In genomic region chr14:105019861-105020814, GRCh38 we compare ENCODE assay signal across 9 cellular contexts. TPM values are rescaled to one million over a fixed set of nuclear protein-coding genes. Genes with fewer than 3 reads are reported as not detected.
DNase-seq lines count a peak whose midpoint lies in the region; ATAC-seq, FAIRE-seq and TF ChIP-seq lines count a peak whose summit lies in the region.
"Had no signal": no experiment of that assay in that cellular context is flagged by ENCODE, and none has a peak within 500 bp of the region (broad histone marks: within the 10 kb centered on the region; RNA-seq: fewer than 3 reads in every experiment).

No MANE protein-coding gene starts in this region.

- no peaks in the 10 kb centered on the region for H3K9me2 ChIP-seq in HCT116 (ENCODE audit: insufficient read depth)

- no peaks in the 10 kb centered on the region for H3K27me3 Mint-ChIP-seq in activated T-cell treated with anti-CD3 and anti-CD28 coated beads, Interleukin-2, amount 50 U/mL, for 72 hours (ENCODE audit: low read depth)

- TF ChIP-seq CTCF in HCT116 (IDR thresholded peaks at IDR 0.05 in 2 of 3, conservative IDR thresholded peaks at IDR 0.05 in 1 of 3; ENCODE audit: borderline replicate concordance in 1 of 3, insufficient read depth in 1 of 3, low read depth in 2 of 3, low read length in 2 of 3) (no peak), gastroesophageal sphincter (IDR thresholded peaks at IDR 0.05) (no peak)

- H3K9me3 Mint-ChIP-seq in activated T-cell treated with anti-CD3 and anti-CD28 coated beads, Interleukin-2, amount 50 U/mL, for 72 hours, result no peaks in the 10 kb centered on the region

- peak overlapping the region; percentile 98 for H3K4me2 ChIP-seq in HCT116 (ENCODE audit: low read length)

- H3K9me3 ChIP-seq in HCT116 (ENCODE audit: control insufficient read depth in 1 of 2, insufficient read depth in 1 of 2, low read depth in 1 of 2, low read length in 2 of 2) (no peaks in the 10 kb centered on the region), gastroesophageal sphincter (no peaks in the 10 kb centered on the region)

- peak overlapping the region; percentile 91 to 97 for H3K4me3 Mint-ChIP-seq in activated T-cell treated with anti-CD3 and anti-CD28 coated beads, Interleukin-2, amount 50 U/mL, for 72 hours

- TF ChIP-seq POLR2A in GM12891 (IDR thresholded peaks at IDR 0.05; ENCODE audit: low read depth, low read length) (no peak; the same call in 1 of the 2 replicates), HCT116 (IDR thresholded peaks at IDR 0.05; ENCODE audit: borderline replicate concordance, extremely low read depth, insufficient read depth, insufficient read length) (no peak), gastroesophageal sphincter (IDR thresholded peaks at IDR 0.05) (no peak)

- H3K27ac ChIP-seq in HCT116 (ENCODE audit: low read depth, low read length) (peak overlapping the region; percentile 95), gastroesophageal sphincter (peak overlapping the region; percentile 55 to 84 (median 78))

- H3K9ac ChIP-seq in HCT116 (ENCODE audit: low read length), result peak overlapping the region; percentile 99

- H3K79me2 ChIP-seq in HCT116 (ENCODE audit: insufficient read depth, low read length), result peaks cover 69% of the 10 kb centered on the region

- no peak for TF ChIP-seq RAD21 in HCT116 (IDR thresholded peaks at IDR 0.05; ENCODE audit: low read depth)

- peaks cover 6 to 19% of the 10 kb centered on the region in 2 donors for H3K36me3 Mint-ChIP-seq in activated T-cell treated with anti-CD3 and anti-CD28 coated beads, Interleukin-2, amount 50 U/mL, for 72 hours (ENCODE audit: insufficient read depth in 2 of 2)

- peaks cover 81% of the 10 kb centered on the region for H3K4me1 Mint-ChIP-seq in activated T-cell treated with anti-CD3 and anti-CD28 coated beads, Interleukin-2, amount 50 U/mL, for 72 hours (ENCODE audit: low read depth)

- H3K27ac Mint-ChIP-seq in activated T-cell treated with anti-CD3 and anti-CD28 coated beads, Interleukin-2, amount 50 U/mL, for 72 hours, result peak overlapping the region; percentile 87

- peaks cover 0 to 19% of the 10 kb centered on the region in 2 experiments; a peak in 1 of 4 replicates for H3K36me3 ChIP-seq in HCT116 (ENCODE audit: control insufficient read depth in 1 of 2, insufficient read depth in 2 of 2, low read length in 2 of 2)
- no peaks in the 10 kb centered on the region for H3K36me3 ChIP-seq in gastroesophageal sphincter

- H3K27me3 ChIP-seq in HCT116 (ENCODE audit: insufficient read depth, low read length) (no peaks in the 10 kb centered on the region), gastroesophageal sphincter (no peaks in the 10 kb centered on the region)

- RAD21 ChIA-PET in HCT116 (lab: Charles Lee; ENCODE audit: low non-redundant PET in 1 of 2, low total read pairs in 2 of 2, uncharacterized antibody in 2 of 2, unreplicated experiment in 2 of 2), result no interaction called here

- intact Hi-C loops in HCT116 (cut with micrococcal nuclease), result loop anchor here (2.0 kb wide), 1 partner anchor 47 kb away; no protein-coding TSS in a partner anchor

- H4K20me1 ChIP-seq in HCT116 (ENCODE audit: insufficient read depth), result peaks cover 31% of the 10 kb centered on the region; the same call in 1 of the 2 replicates

- TF ChIP-seq EP300 in gastroesophageal sphincter (IDR thresholded peaks at IDR 0.05), result no peak

- CTCF ChIA-PET in HCT116 (lab: Charles Lee), result interaction anchor here (0.9 to 2.6 kb wide), 3 partner anchors 26 to 47 kb away, joined by 3 to 13 read pairs (median 6); no protein-coding TSS in a partner anchor

- TSS peak; percentile 65 for BruUV-seq in HCT116 (replicated peaks; lab: Mats Ljungman, UMichigan)

- FAIRE-seq in GM12891 (lab: Jason Lieb, UNC), result peak; percentile 33
- FAIRE-seq: frontal cortex had no signal

- H3K4me1 ChIP-seq in HCT116 (ENCODE audit: control insufficient read depth in 1 of 2, insufficient read depth in 2 of 2, low read length in 2 of 2), result peaks cover 45 to 67% of the 10 kb centered on the region in 2 experiments
- H3K4me1 ChIP-seq in gastroesophageal sphincter, result peaks cover 0 to 39% (median 14%) of the 10 kb centered on the region in 3 donors

- POLR2A ChIA-PET in HCT116 (lab: Charles Lee), result interaction anchor here (1.3 to 1.9 kb wide), 3 partner anchors 9 to 50 kb away, joined by 3 to 10 read pairs (median 5); no protein-coding TSS in a partner anchor

- WGBS in gastroesophageal sphincter (ENCODE audit: low coverage in 1 of 2), 2 donors, result 4 to 18% methylated on average over 3 to 17 of the region's 75 CpGs

- no peak for DNase-seq in GM12891 (ENCODE audit: insufficient read length, low spot score)
- DNase-seq in HCT116 (ENCODE audit: low read depth, low spot score), result no peak
- peak; percentile 33 for DNase-seq in NCI-H2171 (lab: John Stamatoyannopoulos, UW)
- peak; percentile 65 to 69 for DNase-seq in activated T-cell treated with anti-CD3 and anti-CD28 coated beads, Interleukin-2, amount 50 U/mL, for 72 hours
- peak; percentile 78 for DNase-seq in retina
- DNase-seq in SKM-1 treated with dmso at 0.1 percent for 144 hours (lab: John Stamatoyannopoulos, UW; ENCODE audit: unreplicated experiment), result no peak
- no peak for DNase-seq in AML-193 (lab: John Stamatoyannopoulos, UW)

- H2AFZ ChIP-seq in HCT116 (ENCODE audit: low read depth, low read length, poor library complexity, severe bottlenecking), result no peak overlapping the region

- peak overlapping the region; percentile 74 to 97 for H3K4me3 ChIP-seq in HCT116 (replicated peaks in 1 of 2; ENCODE audit: low read depth in 1 of 2, low read length in 2 of 2)
- peak overlapping the region; percentile 67 to 94 for H3K4me3 ChIP-seq in gastroesophageal sphincter

- ATAC-seq in HCT116, result peak; percentile 1
- ATAC-seq in activated T-cell treated with anti-CD3 and anti-CD28 coated beads, Interleukin-2, amount 50 U/mL, for 72 hours (replicated peaks in 1 of 2), result peak; percentile 13 to 23
- peak; percentile 1 for ATAC-seq in gastroesophageal sphincter

TF ChIP-seq in GM12891, 5 proteins besides CTCF, POLR2A, EP300 and RAD21:
- TF ChIP-seq PAX5 (IDR thresholded peaks at IDR 0.05; ENCODE audit: insufficient read depth, low read length, severe bottlenecking) (no peak), TAF1 (IDR thresholded peaks at IDR 0.05; ENCODE audit: low read depth, low read length) (peak; percentile 14; the same call in 1 of the 2 replicates)

TF ChIP-seq in HCT116, 20 proteins besides CTCF, POLR2A, EP300 and RAD21:
- TF ChIP-seq ZFX (IDR thresholded peaks at IDR 0.05), result peak; percentile 94
- TF ChIP-seq TCF7L2 (IDR thresholded peaks at IDR 0.05; ENCODE audit: borderline replicate concordance, extremely low read depth, insufficient read depth, insufficient read length), result no peak

RNA-seq across cellular contexts. Expression of gene CDCA4, which starts 0.7 kb away (rescaled TPM):
- polyA plus RNA-seq in GM12891 (2012; ENCODE audit: low read depth, missing spikeins), result 35.1 TPM
- total RNA-seq in HCT116 (2021; ENCODE audit: unreplicated experiment) (62.4 TPM), gastroesophageal sphincter (1 to 10 TPM; 5.8 to 7.8 (median 6.2) TPM)
- polyA plus RNA-seq in HCT116 (2012), result 54.1 and 55.1 TPM in 2 replicates
- total RNA-seq in activated T-cell treated with anti-CD3 and anti-CD28 coated beads, Interleukin-2, amount 50 U/mL, for 72 hours, result 10 to 100 TPM; 56.8 to 57.5 TPM

RNA-seq across cellular contexts. Expression of gene CLBA1, which starts 34.5 kb away (rescaled TPM):
- 3.0 TPM for polyA plus RNA-seq in GM12891 (2012; ENCODE audit: low read depth, missing spikeins)
- total RNA-seq in HCT116 (2021; ENCODE audit: unreplicated experiment) (14.8 TPM), gastroesophageal sphincter (1 to 10 TPM; 2.4 to 8.8 (median 5.8) TPM)
- 10.6 and 11.2 TPM in 2 replicates for polyA plus RNA-seq in HCT116 (2012)
- total RNA-seq in activated T-cell treated with anti-CD3 and anti-CD28 coated beads, Interleukin-2, amount 50 U/mL, for 72 hours, result under 1 TPM; 0.79 to 0.93 TPM

RNA-seq across cellular contexts. Expression of gene AHNAK2, which starts 42.0 kb away (rescaled TPM):
- polyA plus RNA-seq in GM12891 (2012; ENCODE audit: low read depth, missing spikeins), result 0.09 TPM
- total RNA-seq in HCT116 (2021; ENCODE audit: unreplicated experiment), result 45.0 TPM
- polyA plus RNA-seq in HCT116 (2012), result 37.0 and 46.7 TPM in 2 replicates
- total RNA-seq in activated T-cell treated with anti-CD3 and anti-CD28 coated beads, Interleukin-2, amount 50 U/mL, for 72 hours, result under 1 TPM in 1 of 2 donors, not detected in 1; 0.05 TPM
- 100 to 1,000 TPM; 105 to 529 (median 239) TPM for total RNA-seq in gastroesophageal sphincter

RNA-seq across cellular contexts. Expression of gene GPR132, which starts 45.1 kb away (rescaled TPM):
- 18.8 TPM for polyA plus RNA-seq in GM12891 (2012; ENCODE audit: low read depth, missing spikeins)
- total RNA-seq in HCT116 (2021; ENCODE audit: unreplicated experiment) (0.10 TPM), gastroesophageal sphincter (1 to 10 TPM; 1.0 to 3.2 (median 2.1) TPM)
- polyA plus RNA-seq in HCT116 (2012), result 0.03 TPM in 1 of 2 replicates, not detected in the other
- 10 to 100 TPM; 38.2 to 49.6 TPM for total RNA-seq in activated T-cell treated with anti-CD3 and anti-CD28 coated beads, Interleukin-2, amount 50 U/mL, for 72 hours

Comparison
In these comparisons a context has a peak if more than half of its experiments do, and no peak if none do; other contexts are left out.
1. DNase-seq: peak in NCI-H2171 (single experiment), activated T-cell treated with anti-CD3 and anti-CD28 coated beads, Interleukin-2, amount 50 U/mL, for 72 hours (2 of 2) and retina (single experiment); none in GM12891 (single experiment), HCT116 (single experiment), SKM-1 treated with dmso at 0.1 percent for 144 hours (single experiment) and AML-193 (0 of 2).
2. RNA of gene AHNAK2, which starts 42.0 kb away (total RNA-seq): 105 to 529 TPM in gastroesophageal sphincter and 45.0 TPM in HCT116 (single experiment); 0.05 TPM in activated T-cell treated with anti-CD3 and anti-CD28 coated beads, Interleukin-2, amount 50 U/mL, for 72 hours; every median in the first group is over 10 times any median in the second.
3. Peak in every context shown above with its lines, with median percentiles within 50 percentile points of each other: ATAC-seq.